Comparison of ENCODE assay signal across 9 cellular contexts in the genomic region with DNA sequence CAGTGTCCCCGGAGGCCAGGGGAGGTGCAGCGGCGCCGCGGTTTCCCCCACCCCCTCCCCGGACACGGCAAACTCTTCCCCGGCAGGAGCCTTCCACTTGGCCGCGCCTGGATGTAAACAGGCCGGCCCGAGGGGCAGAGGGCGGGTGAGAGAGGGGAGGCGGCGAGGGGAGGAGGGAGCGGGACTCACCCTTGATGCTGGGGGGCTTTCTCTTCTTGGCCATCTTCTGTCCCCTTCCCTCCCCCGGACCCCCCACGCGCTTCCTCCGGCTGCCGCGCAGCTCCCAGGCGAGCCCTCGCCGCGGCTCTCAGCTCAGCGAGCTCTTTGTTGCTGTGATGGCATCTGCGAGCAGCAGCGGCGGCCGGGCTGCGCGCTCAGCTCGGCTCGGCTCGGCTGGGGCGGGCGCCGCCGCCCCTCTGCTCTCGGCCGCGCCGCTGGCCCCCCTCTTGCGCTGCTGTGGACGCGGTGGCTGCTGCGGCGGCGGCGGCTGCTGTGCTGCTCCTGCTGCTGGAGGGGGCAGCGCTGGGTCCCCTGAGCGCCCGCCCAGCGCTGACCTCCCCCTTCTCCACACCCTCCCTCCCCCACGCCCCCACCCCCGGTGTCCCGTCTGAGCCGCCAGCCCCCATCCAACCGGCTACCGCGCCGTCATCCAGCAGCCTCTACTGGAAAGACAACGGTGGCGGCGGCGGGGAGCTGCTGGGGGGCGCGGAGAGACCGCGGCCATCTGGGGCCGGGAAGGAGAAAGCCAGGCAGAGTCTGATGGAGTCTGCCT. TPM values are rescaled to one million over a fixed set of nuclear protein-coding genes. Genes with fewer than 3 reads are reported as not detected.
DNase-seq lines count a peak whose midpoint lies in the region; ATAC-seq, FAIRE-seq and TF ChIP-seq lines count a peak whose summit lies in the region.
"Had no signal": no experiment of that assay in that cellular context is flagged by ENCODE, and none has a peak within 500 bp of the region (broad histone marks: within the 10 kb centered on the region; RNA-seq: fewer than 3 reads in every experiment).

No MANE protein-coding gene starts in this region.

- H3K9me3 Mint-ChIP-seq in activated T-cell treated with anti-CD3 and anti-CD28 coated beads, Interleukin-2, amount 50 U/mL, for 4 hours: no peaks in the 10 kb centered on the region
- H3K9me3 Mint-ChIP-seq in nephron progenitor cell: no peaks in the 10 kb centered on the region

- ATAC-seq in IMR-90 (ENCODE audit: low read depth): peak; percentile 91
- ATAC-seq in activated T-cell treated with anti-CD3 and anti-CD28 coated beads, Interleukin-2, amount 50 U/mL, for 4 hours: peak; percentile 67 to 68
- ATAC-seq in HG03097 (IDR thresholded peaks at IDR 0.05; ENCODE audit: low FRiP score, unreplicated experiment): no peak

- H4K20me1 ChIP-seq in IMR-90 (ENCODE audit: insufficient read depth, low read length): no peaks in the 10 kb centered on the region

- no peak overlapping the region for H3K4ac ChIP-seq in IMR-90 (ENCODE audit: low read depth, low read length)

- H4K91ac ChIP-seq in IMR-90 (ENCODE audit: insufficient read depth, low read depth, low read length): no peak overlapping the region

- no peak overlapping the region for H2AK5ac ChIP-seq in IMR-90 (ENCODE audit: low read depth, low read length)

- CTCF ChIA-PET in IMR-90 (lab: Yijun Ruan, JAX): interaction anchor here (1.1 kb wide), 1 partner anchor 16 kb away, joined by 4 read pairs; no protein-coding TSS in a partner anchor

- no peak overlapping the region for H3K18ac ChIP-seq in IMR-90 (ENCODE audit: low read depth, low read length)

- no peak overlapping the region for H3K14ac ChIP-seq in IMR-90 (replicated peaks; ENCODE audit: low read depth, low read length)

- H3K27me3 Mint-ChIP-seq in activated T-cell treated with anti-CD3 and anti-CD28 coated beads, Interleukin-2, amount 50 U/mL, for 4 hours (ENCODE audit: low read depth): peaks cover 70% of the 10 kb centered on the region
- H3K27me3 Mint-ChIP-seq in nephron progenitor cell (ENCODE audit: low read depth, poor library complexity): peaks cover 80% of the 10 kb centered on the region

- H2AFZ ChIP-seq in IMR-90 (replicated peaks; ENCODE audit: low read length, poor library complexity): peak overlapping the region; percentile 87

- intact Hi-C loops in IMR-90 (cut with micrococcal nuclease): loop anchor here (5.0 kb wide), 1 partner anchor 844 kb away; no protein-coding TSS in a partner anchor

- no peak for TF ChIP-seq RAD21 in IMR-90 (IDR thresholded peaks at IDR 0.05; ENCODE audit: low read length)

- H3K27ac Mint-ChIP-seq in nephron progenitor cell: no peak overlapping the region

- H3K36me3 ChIP-seq in IMR-90 (ENCODE audit: control insufficient read depth, insufficient read depth, low read length): no peaks in the 10 kb centered on the region

- no peaks in the 10 kb centered on the region for H3K4me1 ChIP-seq in IMR-90 (ENCODE audit: control insufficient read depth, insufficient read depth, low read length)

- peak overlapping the region; percentile 84 for H3K4me2 ChIP-seq in IMR-90 (ENCODE audit: low read depth, low read length)

- no peak overlapping the region for H2BK5ac ChIP-seq in IMR-90 (ENCODE audit: low read depth, low read length, poor library complexity, severe bottlenecking)

- POLR2A ChIA-PET in IMR-90 (lab: Charles Lee; ENCODE audit: unreplicated experiment): no interaction called here

- H3K9me3 ChIP-seq in IMR-90 (ENCODE audit: control insufficient read depth, insufficient read depth, low read length): no peaks in the 10 kb centered on the region

- no TSS peak for BruUV-seq in IMR-90 (replicated peaks; lab: Mats Ljungman, UMichigan)

- in situ Hi-C loops in IMR-90 (cut with MboI; ENCODE audit: low sequenced_read_pairs): no loop called here

- no peak overlapping the region for H2BK20ac ChIP-seq in IMR-90 (ENCODE audit: low read depth, low read length)

- no peak for FAIRE-seq in GM12892 (lab: Jason Lieb, UNC)

- no peak overlapping the region for H2BK15ac ChIP-seq in IMR-90 (ENCODE audit: low read depth, low read length)

- no peak overlapping the region for H4K8ac ChIP-seq in IMR-90 (ENCODE audit: low read depth in 2 of 2, low read length in 2 of 2)

- H3K23ac ChIP-seq in IMR-90 (ENCODE audit: low read depth, low read length): no peak overlapping the region

- dilution Hi-C loops in IMR-90 (cut with HindIII; ENCODE audit: low sequenced_read_pairs, unreplicated experiment): no loop called here

- H4K5ac ChIP-seq in IMR-90 (ENCODE audit: low read depth, low read length): no peak overlapping the region

- no peaks in the 10 kb centered on the region for H3K36me3 Mint-ChIP-seq in activated T-cell treated with anti-CD3 and anti-CD28 coated beads, Interleukin-2, amount 50 U/mL, for 4 hours (ENCODE audit: insufficient read depth)
- no peaks in the 10 kb centered on the region for H3K36me3 Mint-ChIP-seq in nephron progenitor cell (ENCODE audit: low read depth)

- H2AK9ac ChIP-seq in IMR-90 (replicated peaks; ENCODE audit: low read depth, low read length, poor library complexity): no peak overlapping the region

- no peak overlapping the region for H3K27ac ChIP-seq in IMR-90 (ENCODE audit: insufficient read depth, low read length)
- H3K27ac ChIP-seq: epithelial cell of prostate had no signal

- H3K4me3 ChIP-seq in IMR-90 (ENCODE audit: insufficient read depth, low read depth, low read length) (peak overlapping the region; percentile 24), fibroblast of pulmonary artery (replicated peaks; ENCODE audit: low read depth, low read length) (peak overlapping the region; percentile 59)

- H3K27me3 ChIP-seq in IMR-90 (ENCODE audit: control insufficient read depth, insufficient read depth, low read length): peaks cover 22% of the 10 kb centered on the region

- H3K9me1 ChIP-seq in IMR-90 (ENCODE audit: insufficient read depth, low read length): no peaks in the 10 kb centered on the region

- H3K79me1 ChIP-seq in IMR-90 (ENCODE audit: low read depth in 1 of 2, low read length in 2 of 2): no peaks in the 10 kb centered on the region

- H3K9ac ChIP-seq in IMR-90 (ENCODE audit: low read depth, low read length): no peak overlapping the region

- peaks cover 19% of the 10 kb centered on the region for H3K4me1 Mint-ChIP-seq in activated T-cell treated with anti-CD3 and anti-CD28 coated beads, Interleukin-2, amount 50 U/mL, for 4 hours (ENCODE audit: low read depth)
- peaks cover 28% of the 10 kb centered on the region for H3K4me1 Mint-ChIP-seq in nephron progenitor cell

- peak overlapping the region; percentile 69 for H3K4me3 Mint-ChIP-seq in activated T-cell treated with anti-CD3 and anti-CD28 coated beads, Interleukin-2, amount 50 U/mL, for 4 hours
- peak overlapping the region; percentile 80 for H3K4me3 Mint-ChIP-seq in nephron progenitor cell

- TF ChIP-seq POLR2A in GM12892 (IDR thresholded peaks at IDR 0.05; ENCODE audit: low read depth, low read length) (no peak), IMR-90 (IDR thresholded peaks at IDR 0.05; ENCODE audit: low read depth, low read length) (no peak)

- H3K56ac ChIP-seq in IMR-90 (ENCODE audit: extremely low read depth, insufficient read depth, low read length): no peak overlapping the region

- DNase-seq in 8988T: peak; percentile 61
- DNase-seq in GM12892 (ENCODE audit: insufficient read length): peak; percentile 28
- peak; percentile 21 for DNase-seq in IMR-90
- no peak for DNase-seq in activated T-cell treated with anti-CD3 and anti-CD28 coated beads, Interleukin-2, amount 50 U/mL, for 4 hours
- peak; percentile 39 for DNase-seq in fibroblast of pulmonary artery (ENCODE audit: low read depth)
- DNase-seq in nephron progenitor cell: peak; percentile 71
- DNase-seq in central memory CD4-positive, alpha-beta T cell: no peak

- H2BK120ac ChIP-seq in IMR-90 (ENCODE audit: low read depth, low read length): no peak overlapping the region

- 0% methylated on average over 26 of the region's 72 CpGs; no CpG with 5 or more reads in 1 of the 2 experiments for WGBS in IMR-90 (ENCODE audit: extremely low coverage in 2 of 2, insufficient read length in 1 of 2), 2 experiments

- no peak for TF ChIP-seq CTCF in IMR-90 (conservative IDR thresholded peaks at IDR 0.05; ENCODE audit: low read depth, low read length)
- no peak for TF ChIP-seq CTCF in fibroblast of pulmonary artery (IDR thresholded peaks at IDR 0.05; ENCODE audit: low read length, missing control alignments)
- TF ChIP-seq CTCF in nephron progenitor cell (IDR thresholded peaks at IDR 0.05): no peak

TF ChIP-seq in IMR-90, 13 proteins besides CTCF, POLR2A, EP300 and RAD21 (continues in another document):
- TF ChIP-seq, protein P1, sequence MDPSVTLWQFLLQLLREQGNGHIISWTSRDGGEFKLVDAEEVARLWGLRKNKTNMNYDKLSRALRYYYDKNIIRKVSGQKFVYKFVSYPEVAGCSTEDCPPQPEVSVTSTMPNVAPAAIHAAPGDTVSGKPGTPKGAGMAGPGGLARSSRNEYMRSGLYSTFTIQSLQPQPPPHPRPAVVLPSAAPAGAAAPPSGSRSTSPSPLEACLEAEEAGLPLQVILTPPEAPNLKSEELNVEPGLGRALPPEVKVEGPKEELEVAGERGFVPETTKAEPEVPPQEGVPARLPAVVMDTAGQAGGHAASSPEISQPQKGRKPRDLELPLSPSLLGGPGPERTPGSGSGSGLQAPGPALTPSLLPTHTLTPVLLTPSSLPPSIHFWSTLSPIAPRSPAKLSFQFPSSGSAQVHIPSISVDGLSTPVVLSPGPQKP (IDR thresholded peaks at IDR 0.05; ENCODE audit: borderline replicate concordance, low read depth, low read length): no peak
- TF ChIP-seq, protein P2, sequence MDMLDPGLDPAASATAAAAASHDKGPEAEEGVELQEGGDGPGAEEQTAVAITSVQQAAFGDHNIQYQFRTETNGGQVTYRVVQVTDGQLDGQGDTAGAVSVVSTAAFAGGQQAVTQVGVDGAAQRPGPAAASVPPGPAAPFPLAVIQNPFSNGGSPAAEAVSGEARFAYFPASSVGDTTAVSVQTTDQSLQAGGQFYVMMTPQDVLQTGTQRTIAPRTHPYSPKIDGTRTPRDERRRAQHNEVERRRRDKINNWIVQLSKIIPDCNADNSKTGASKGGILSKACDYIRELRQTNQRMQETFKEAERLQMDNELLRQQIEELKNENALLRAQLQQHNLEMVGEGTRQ (IDR thresholded peaks at IDR 0.05; ENCODE audit: low read depth, low read length): no peak
- TF ChIP-seq CHD1 (IDR thresholded peaks at IDR 0.05; ENCODE audit: low read depth, low read length) (no peak), FOS (IDR thresholded peaks at IDR 0.05; ENCODE audit: low read depth, low read length) (no peak), MAZ (IDR thresholded peaks at IDR 0.05; ENCODE audit: borderline replicate concordance, low read depth, low read length) (no peak), RCOR1 (IDR thresholded peaks at IDR 0.05; ENCODE audit: insufficient replicate concordance, low read length) (no peak), MAFK (IDR thresholded peaks at IDR 0.05; ENCODE audit: low read depth, low read length) (no peak)

RNA-seq across cellular contexts. Expression of a gene that starts 4.9 kb away (rescaled TPM):
- 2.4 TPM for polyA plus RNA-seq in GM12892 (2012; ENCODE audit: missing spikeins)
- under 0.01 TPM in 2 replicates for total RNA-seq in IMR-90 (2012; rRNA removed)
- not detected in 2 replicates for polyA plus RNA-seq in IMR-90 (2012; rRNA removed)
- polyA plus RNA-seq in IMR-90 (2012; cell fraction: cytosol; rRNA removed): not detected in 2 replicates
- polyA plus RNA-seq in IMR-90 (2012; cell fraction: nucleus; rRNA removed; ENCODE audit: low replicate concordance): 0.03 TPM in 1 of 2 replicates, not detected in the other
- under 1 TPM in 1 of 3 donors, not detected in 2; 0.16 TPM for total RNA-seq in activated T-cell treated with anti-CD3 and anti-CD28 coated beads, Interleukin-2, amount 50 U/mL, for 4 hours

Comparison
In these comparisons a context has a peak if more than half of its experiments do, and no peak if none do; other contexts are left out.
1. DNase-seq: peak in 8988T (single experiment), GM12892 (single experiment), IMR-90 (single experiment), fibroblast of pulmonary artery (single experiment) and nephron progenitor cell (single experiment); none in activated T-cell treated with anti-CD3 and anti-CD28 coated beads, Interleukin-2, amount 50 U/mL, for 4 hours (single experiment) and central memory CD4-positive, alpha-beta T cell (single experiment).